ENCODE assay signal across 8 cellular contexts in the genomic region with DNA sequence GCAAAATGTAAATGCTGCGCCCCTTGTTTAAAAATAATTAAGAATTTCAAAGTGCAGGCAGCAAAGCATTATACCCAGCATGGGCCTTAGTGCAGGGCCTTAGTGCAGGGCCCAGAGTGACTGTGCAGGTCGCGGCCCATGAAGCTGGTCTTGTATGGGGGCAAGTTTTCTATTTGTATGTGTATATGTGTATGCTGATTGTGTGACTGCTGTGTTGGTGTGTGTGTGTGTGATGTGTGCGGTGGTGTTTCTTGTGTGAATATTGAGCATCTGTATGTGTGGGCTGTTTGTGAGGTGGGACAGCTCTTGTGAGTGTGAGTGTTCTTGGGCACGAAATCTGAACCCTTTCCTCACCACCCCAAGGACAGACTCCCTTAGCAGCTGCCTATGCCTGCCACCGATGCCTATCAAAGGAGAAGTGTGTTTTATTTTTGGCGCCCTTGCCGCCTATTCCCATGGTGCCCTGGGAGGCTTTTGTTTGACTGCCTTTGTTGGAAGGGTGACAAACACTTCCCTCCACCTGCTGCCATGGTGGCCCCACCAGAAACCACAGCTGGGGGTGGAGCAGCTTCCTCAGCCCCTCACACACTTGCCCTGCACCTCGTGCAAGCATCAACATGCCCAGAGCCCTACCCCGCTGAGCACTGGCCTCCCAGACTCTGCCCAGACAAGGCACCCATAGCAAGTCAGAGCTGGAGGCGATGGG. TPM values are rescaled to one million over a fixed set of nuclear protein-coding genes. Genes with fewer than 3 reads are reported as not detected.
DNase-seq lines count a peak whose midpoint lies in the region; ATAC-seq and TF ChIP-seq lines count a peak whose summit lies in the region.

No MANE protein-coding gene starts in this region.

- H2BK12ac ChIP-seq in mesenchymal stem cell (ENCODE audit: low read length in 2 of 2) = peak overlapping the region; percentile 71 to 92

- H4K8ac ChIP-seq in mesenchymal stem cell (ENCODE audit: low read length) = peak overlapping the region; percentile 66

- H3K9ac ChIP-seq in mesenchymal stem cell (ENCODE audit: low read length) = peak overlapping the region; percentile 42
- no peak overlapping the region for H3K9ac ChIP-seq in SK-N-SH

- H3K4ac ChIP-seq in mesenchymal stem cell (ENCODE audit: low read depth in 1 of 2, low read length in 2 of 2) = peak overlapping the region; percentile 26 to 92

- H3K23ac ChIP-seq in mesenchymal stem cell (ENCODE audit: low read length in 2 of 2) = no peak overlapping the region

- peak overlapping the region in 1 of 2 experiments; percentile 75 for H3K14ac ChIP-seq in mesenchymal stem cell (ENCODE audit: low read length in 2 of 2)

- no peaks in the 10 kb centered on the region for H3K9me3 Mint-ChIP-seq in activated T-helper 17 cell treated with anti-CD3 and anti-CD28 coated beads, Interleukin-2, amount 50 U/mL, for 72 hours
- no peaks in the 10 kb centered on the region for H3K9me3 Mint-ChIP-seq in type B pancreatic cell

- peaks cover 10% of the 10 kb centered on the region for H3F3A ChIP-seq in SK-N-SH (replicated peaks; ENCODE audit: insufficient read depth)

- H3K79me1 ChIP-seq in mesenchymal stem cell (replicated peaks; ENCODE audit: low read length, poor library complexity, severe bottlenecking) = no peaks in the 10 kb centered on the region

- H2AFZ ChIP-seq in mesenchymal stem cell (ENCODE audit: low read depth, low read length) (peak overlapping the region; percentile 6), SK-N-SH (ENCODE audit: low read depth) (no peak overlapping the region)

- peaks cover 32% of the 10 kb centered on the region for H3K36me3 Mint-ChIP-seq in activated T-helper 17 cell treated with anti-CD3 and anti-CD28 coated beads, Interleukin-2, amount 50 U/mL, for 72 hours (ENCODE audit: low read depth)
- H3K36me3 Mint-ChIP-seq in type B pancreatic cell = no peaks in the 10 kb centered on the region

- no peaks in the 10 kb centered on the region for H3K9me3 ChIP-seq in mesenchymal stem cell (ENCODE audit: control insufficient read depth, low read length)
- H3K9me3 ChIP-seq in SK-N-SH = no peaks in the 10 kb centered on the region

- no peaks in the 10 kb centered on the region for H3K27me3 Mint-ChIP-seq in activated T-helper 17 cell treated with anti-CD3 and anti-CD28 coated beads, Interleukin-2, amount 50 U/mL, for 72 hours
- no peaks in the 10 kb centered on the region for H3K27me3 Mint-ChIP-seq in type B pancreatic cell

- H2AK5ac ChIP-seq in mesenchymal stem cell (ENCODE audit: low read length, severe bottlenecking) = peak overlapping the region; percentile 81

- peak; percentile 98 for DNase-seq in NCI-H69 (lab: John Stamatoyannopoulos, UW)
- DNase-seq in mesenchymal stem cell = no peak
- DNase-seq in SK-N-SH = no peak
- no peak for DNase-seq in type B pancreatic cell (ENCODE audit: extremely low spot score, unreplicated experiment)
- no peak for DNase-seq in retina
- no peak for DNase-seq in erythroblast (lab: John Stamatoyannopoulos, UW)

- peaks cover 67% of the 10 kb centered on the region for H3K4me1 Mint-ChIP-seq in activated T-helper 17 cell treated with anti-CD3 and anti-CD28 coated beads, Interleukin-2, amount 50 U/mL, for 72 hours
- peaks cover 47% of the 10 kb centered on the region for H3K4me1 Mint-ChIP-seq in type B pancreatic cell (ENCODE audit: unreplicated experiment)

- H3K27ac ChIP-seq in mesenchymal stem cell (ENCODE audit: low read length, poor library complexity, severe bottlenecking) (peak overlapping the region; percentile 44), SK-N-SH (ENCODE audit: low read depth in 2 of 2, low read length in 1 of 2) (peak overlapping the region in 1 of 2 experiments; percentile 31; a peak in 1 of 4 replicates)

- H3K36me3 ChIP-seq in mesenchymal stem cell (ENCODE audit: control insufficient read depth in 1 of 2, insufficient read depth in 2 of 2, low read depth in 1 of 2, low read length in 2 of 2) (no peaks in the 10 kb centered on the region), SK-N-SH (replicated peaks in 1 of 2; ENCODE audit: control insufficient read depth in 1 of 2, insufficient read depth in 2 of 2, low read length in 1 of 2) (no peaks in the 10 kb centered on the region)

- H3K79me2 ChIP-seq in SK-N-SH (ENCODE audit: insufficient read depth) = no peaks in the 10 kb centered on the region

- POLR2A ChIA-PET in SK-N-SH (lab: Yijun Ruan, JAX) = interaction anchor here (0.8 kb wide), 1 partner anchor 9 kb away, joined by 5 read pairs; no protein-coding TSS in a partner anchor

- peak overlapping the region; percentile 39 for H2BK120ac ChIP-seq in mesenchymal stem cell (ENCODE audit: low read depth, low read length)

- H3K4me1 ChIP-seq in mesenchymal stem cell (ENCODE audit: control insufficient read depth, insufficient read depth, low read depth, low read length) (peaks cover 45% of the 10 kb centered on the region), SK-N-SH (ENCODE audit: control insufficient read depth in 1 of 2, insufficient read depth in 2 of 2, low read depth in 1 of 2, low read length in 1 of 2) (peaks cover 17 to 75% of the 10 kb centered on the region in 2 experiments)

- H3K4me2 ChIP-seq in mesenchymal stem cell (ENCODE audit: low read length, poor library complexity, severe bottlenecking) = no peak overlapping the region
- H3K4me2 ChIP-seq in SK-N-SH = no peak overlapping the region

- peak overlapping the region; percentile 41 to 90 for H3K18ac ChIP-seq in mesenchymal stem cell (ENCODE audit: low read depth in 1 of 2, low read length in 2 of 2)

- H3K4me3 ChIP-seq in mesenchymal stem cell (ENCODE audit: insufficient read depth in 1 of 2, low read depth in 1 of 2, low read length in 2 of 2) (no peak overlapping the region), SK-N-SH (ENCODE audit: low read depth in 2 of 2, low read length in 1 of 2) (no peak overlapping the region)

- H4K20me1 ChIP-seq in SK-N-SH (ENCODE audit: insufficient read depth) = no peaks in the 10 kb centered on the region

- H2BK5ac ChIP-seq in mesenchymal stem cell (ENCODE audit: low read depth, low read length, poor library complexity, severe bottlenecking) = peak overlapping the region; percentile 37

- CTCF ChIA-PET in SK-N-SH (lab: Yijun Ruan, JAX) = interaction anchor here (0.6 to 16.9 kb wide), 8 partner anchors 12 to 189 kb away, joined by 3 to 202 read pairs (median 4); partner anchors contain the start of gene IGFBP4

- H3K4me3 Mint-ChIP-seq in activated T-helper 17 cell treated with anti-CD3 and anti-CD28 coated beads, Interleukin-2, amount 50 U/mL, for 72 hours = peak overlapping the region; percentile 54
- no peak overlapping the region for H3K4me3 Mint-ChIP-seq in type B pancreatic cell

- H3K27me3 ChIP-seq in mesenchymal stem cell (ENCODE audit: control insufficient read depth in 1 of 2, insufficient read depth in 1 of 2, low read length in 2 of 2) (no peaks in the 10 kb centered on the region), SK-N-SH (ENCODE audit: insufficient read depth) (no peaks in the 10 kb centered on the region)

- TF ChIP-seq CTCF in SK-N-SH (IDR thresholded peaks at IDR 0.05) (no peak), type B pancreatic cell (conservative IDR thresholded peaks at IDR 0.05) (no peak)

- H4K91ac ChIP-seq in mesenchymal stem cell (ENCODE audit: low read length) = peak overlapping the region; percentile 96

- TF ChIP-seq POLR2A in erythroblast (IDR thresholded peaks at IDR 0.05; ENCODE audit: low read length) = no peak

- no peaks in the 10 kb centered on the region for H3K9me2 ChIP-seq in SK-N-SH

- TF ChIP-seq EP300 in SK-N-SH (IDR thresholded peaks at IDR 0.05; ENCODE audit: borderline replicate concordance in 1 of 2, low read depth in 1 of 2, low read length in 1 of 2) = no peak

- peak overlapping the region; percentile 88 for H3K27ac Mint-ChIP-seq in activated T-helper 17 cell treated with anti-CD3 and anti-CD28 coated beads, Interleukin-2, amount 50 U/mL, for 72 hours
- no peak overlapping the region for H3K27ac Mint-ChIP-seq in type B pancreatic cell

- 90% methylated on average over 10 of the region's 11 CpGs for WGBS in mesenchymal stem cell
- 87% methylated on average over 11 of the region's 11 CpGs for WGBS in SK-N-SH (ENCODE audit: low lambda C conversion rate)

- H2BK15ac ChIP-seq in mesenchymal stem cell (ENCODE audit: low read depth, poor library complexity, severe bottlenecking) = peak overlapping the region; percentile 73

- no peak for TF ChIP-seq RAD21 in SK-N-SH (IDR thresholded peaks at IDR 0.05; ENCODE audit: low read length)

- peak; percentile 49 for ATAC-seq in HG03439 (IDR thresholded peaks at IDR 0.05; ENCODE audit: unreplicated experiment)
- no peak for ATAC-seq in activated T-helper 17 cell treated with anti-CD3 and anti-CD28 coated beads, Interleukin-2, amount 50 U/mL, for 72 hours (replicated peaks)

TF ChIP-seq in SK-N-SH, 30 proteins besides CTCF, POLR2A, EP300 and RAD21 (continues in another document):
- TF ChIP-seq YY1 (IDR thresholded peaks at IDR 0.05; ENCODE audit: low read depth) = no peak
- TF ChIP-seq GATA2 (CRISPR knock-in tag; IDR thresholded peaks at IDR 0.05) = no peak
- no peak for TF ChIP-seq NRF1 (IDR thresholded peaks at IDR 0.05; ENCODE audit: low read depth, low read length)

RNA-seq across cellular contexts. Expression of gene CCR7, which starts 18.0 kb away (rescaled TPM):
- 100 to 1,000 TPM; 140 to 304 TPM for total RNA-seq in activated T-helper 17 cell treated with anti-CD3 and anti-CD28 coated beads, Interleukin-2, amount 50 U/mL, for 72 hours
- polyA plus RNA-seq in mesenchymal stem cell (2013, experiment 1 of 2) = 0.08 TPM
- polyA plus RNA-seq in mesenchymal stem cell (2013, experiment 2 of 2) = 0.14 TPM
- polyA plus RNA-seq in SK-N-SH (2012; rRNA removed) = not detected in 2 replicates
- 0.03 and 0.05 TPM in 2 replicates for polyA plus RNA-seq in SK-N-SH (2012; cell fraction: cytosol; rRNA removed)
- polyA plus RNA-seq in SK-N-SH (2012; cell fraction: nucleus; rRNA removed) = 0.02 TPM in 1 of 2 replicates, not detected in the other
- not detected in 2 replicates for total RNA-seq in type B pancreatic cell (ENCODE audit: low replicate concordance)

RNA-seq across cellular contexts. Expression of gene TNS4, which starts 45.8 kb away (rescaled TPM):
- total RNA-seq in activated T-helper 17 cell treated with anti-CD3 and anti-CD28 coated beads, Interleukin-2, amount 50 U/mL, for 72 hours = 10 to 100 TPM in 1 of 2 donors, 1 to 10 TPM in 1; 8.8 to 19.8 TPM
- not detected for polyA plus RNA-seq in mesenchymal stem cell (2013, experiment 1 of 2)
- polyA plus RNA-seq in mesenchymal stem cell (2013, experiment 2 of 2) = 0.12 TPM
- not detected in 2 replicates for polyA plus RNA-seq in SK-N-SH (2012; rRNA removed)
- 0.01 TPM in 1 of 2 replicates, not detected in the other for polyA plus RNA-seq in SK-N-SH (2012; cell fraction: cytosol; rRNA removed)
- 0.02 TPM in 1 of 2 replicates, not detected in the other for polyA plus RNA-seq in SK-N-SH (2012; cell fraction: nucleus; rRNA removed)
- 1.8 and 2.3 TPM in 2 replicates for total RNA-seq in type B pancreatic cell (ENCODE audit: low replicate concordance)

Comparison
In these comparisons a context has a peak if more than half of its experiments do, and no peak if none do; other contexts are left out.
1. RNA of gene CCR7, which starts 18.0 kb away (total RNA-seq): 140 to 304 TPM in activated T-helper 17 cell treated with anti-CD3 and anti-CD28 coated beads, Interleukin-2, amount 50 U/mL, for 72 hours; not detected in type B pancreatic cell; every median in the first group is over 100 times any median in the second.